In the genomic region with DNA sequence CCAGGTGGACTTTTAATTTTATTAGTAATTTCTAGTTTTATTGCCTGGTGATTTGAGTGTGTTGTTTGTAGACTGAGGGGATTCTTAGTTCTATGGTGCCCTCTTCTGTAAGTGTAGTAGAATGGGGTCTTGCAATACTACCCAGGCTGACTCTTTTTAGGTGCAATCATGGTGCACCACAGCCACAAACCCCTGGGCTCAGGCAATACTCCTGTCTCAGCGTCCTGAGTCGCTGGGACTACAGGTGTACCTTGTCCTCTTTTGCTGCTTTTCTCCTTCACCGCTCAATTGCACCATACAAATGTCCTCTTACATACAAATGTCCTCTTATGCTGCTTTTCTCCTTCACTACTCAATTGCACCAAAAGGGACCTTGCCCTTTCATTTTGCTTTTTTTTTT, we compare ENCODE assay signal across 11 cellular contexts. TPM values are rescaled to one million over a fixed set of nuclear protein-coding genes. Genes with fewer than 3 reads are reported as not detected.
A peak's percentile ranks its signal among the peaks of the same experiment; 100 is the strongest.
DNase-seq lines count a peak whose midpoint lies in the region; ATAC-seq lines count a peak whose summit lies in the region.
"Had no signal": no experiment of that assay in that cellular context is flagged by ENCODE, and none has a peak within 500 bp of the region (broad histone marks: within the 10 kb centered on the region; RNA-seq: fewer than 3 reads in every experiment).

No MANE protein-coding gene starts in this region.

- H3K27me3 Mint-ChIP-seq in activated T-cell treated with anti-CD3 and anti-CD28 coated beads, Interleukin-2, amount 50 U/mL, for 4 hours (ENCODE audit: low read depth): no peaks in the 10 kb centered on the region
- H3K27me3 Mint-ChIP-seq in activated naive CD8-positive, alpha-beta T cell treated with anti-CD3 and anti-CD28 coated beads for 36 hours: no peaks in the 10 kb centered on the region
- H3K27me3 Mint-ChIP-seq: stimulated activated naive B cell treated with anti-CD40 and anti-IgM and Interleukin-4, amounts not matched to agents 10 μg/mL and 1 μg/mL and 100 μg/mL, for 72 hours had no signal

- no peaks in the 10 kb centered on the region for H3K4me1 Mint-ChIP-seq in activated T-cell treated with anti-CD3 and anti-CD28 coated beads, Interleukin-2, amount 50 U/mL, for 4 hours (ENCODE audit: low read depth)
- H3K4me1 Mint-ChIP-seq in activated naive CD8-positive, alpha-beta T cell treated with anti-CD3 and anti-CD28 coated beads for 36 hours: no peaks in the 10 kb centered on the region
- H3K4me1 Mint-ChIP-seq: stimulated activated naive B cell treated with anti-CD40 and anti-IgM and Interleukin-4, amounts not matched to agents 10 μg/mL and 1 μg/mL and 100 μg/mL, for 72 hours had no signal

- no peak overlapping the region for H3K27ac Mint-ChIP-seq in activated naive CD8-positive, alpha-beta T cell treated with anti-CD3 and anti-CD28 coated beads for 36 hours
- H3K27ac Mint-ChIP-seq: stimulated activated naive B cell treated with anti-CD40 and anti-IgM and Interleukin-4, amounts not matched to agents 10 μg/mL and 1 μg/mL and 100 μg/mL, for 72 hours had no signal

- DNase-seq in DMS79 (lab: John Stamatoyannopoulos, UW) (peak; percentile 1), LHCN-M2 (ENCODE audit: low read depth) (peak; percentile 15), amniotic epithelial cell (ENCODE audit: low read depth) (peak; percentile 55), left lobe of liver (ENCODE audit: low spot score) (no peak), hypothalamus (lab: John Stamatoyannopoulos, UW) (no peak)
- DNase-seq in activated T-cell treated with anti-CD3 and anti-CD28 coated beads, Interleukin-2, amount 50 U/mL, for 4 hours: no peak
- DNase-seq in activated CD8-positive, alpha-beta memory T cell treated with anti-CD3 and anti-CD28 coated beads, Interleukin-2, amount 50 U/mL, for 48 hours: no peak
- DNase-seq in activated naive CD8-positive, alpha-beta T cell treated with anti-CD3 and anti-CD28 coated beads for 36 hours: no peak
- DNase-seq: activated T-cell treated with anti-CD3 and anti-CD28 coated beads, Interleukin-2, amount 50 U/mL, for 48 hours; gastrocnemius medialis; stimulated activated naive B cell treated with anti-CD40 and anti-IgM and Interleukin-4, amounts not matched to agents 10 μg/mL and 1 μg/mL and 100 μg/mL, for 72 hours had no signal

- H3K9me3 Mint-ChIP-seq in activated T-cell treated with anti-CD3 and anti-CD28 coated beads, Interleukin-2, amount 50 U/mL, for 4 hours: no peaks in the 10 kb centered on the region
- no peaks in the 10 kb centered on the region for H3K9me3 Mint-ChIP-seq in activated naive CD8-positive, alpha-beta T cell treated with anti-CD3 and anti-CD28 coated beads for 36 hours
- H3K9me3 Mint-ChIP-seq: stimulated activated naive B cell treated with anti-CD40 and anti-IgM and Interleukin-4, amounts not matched to agents 10 μg/mL and 1 μg/mL and 100 μg/mL, for 72 hours had no signal

- no peak overlapping the region for H3K4me3 Mint-ChIP-seq in activated T-cell treated with anti-CD3 and anti-CD28 coated beads, Interleukin-2, amount 50 U/mL, for 4 hours
- H3K4me3 Mint-ChIP-seq in activated naive CD8-positive, alpha-beta T cell treated with anti-CD3 and anti-CD28 coated beads for 36 hours: no peak overlapping the region
- H3K4me3 Mint-ChIP-seq: stimulated activated naive B cell treated with anti-CD40 and anti-IgM and Interleukin-4, amounts not matched to agents 10 μg/mL and 1 μg/mL and 100 μg/mL, for 72 hours had no signal

- peak; percentile 88 for ATAC-seq in left lobe of liver
- ATAC-seq in activated T-cell treated with anti-CD3 and anti-CD28 coated beads, Interleukin-2, amount 50 U/mL, for 4 hours: no peak
- ATAC-seq: gastrocnemius medialis; stimulated activated naive B cell treated with anti-CD40 and anti-IgM and Interleukin-4, amounts not matched to agents 10 μg/mL and 1 μg/mL and 100 μg/mL, for 72 hours had no signal

- H3K36me3 Mint-ChIP-seq in activated T-cell treated with anti-CD3 and anti-CD28 coated beads, Interleukin-2, amount 50 U/mL, for 4 hours (ENCODE audit: insufficient read depth): no peaks in the 10 kb centered on the region
- H3K36me3 Mint-ChIP-seq in activated naive CD8-positive, alpha-beta T cell treated with anti-CD3 and anti-CD28 coated beads for 36 hours: no peaks in the 10 kb centered on the region

RNA-seq across cellular contexts. Expression of a gene that starts 43.1 kb away (rescaled TPM):
- total RNA-seq in LHCN-M2 (2014; rRNA removed): 125 and 128 TPM in 2 replicates
- 88.3 TPM for polyA plus RNA-seq in LHCN-M2 (2012)
- total RNA-seq in left lobe of liver: 796 TPM
- 10 to 100 TPM; 47.6 to 67.8 (median 52.2) TPM for total RNA-seq in activated T-cell treated with anti-CD3 and anti-CD28 coated beads, Interleukin-2, amount 50 U/mL, for 4 hours
- 10 to 100 TPM; 63.9 to 66.2 TPM for total RNA-seq in activated naive CD8-positive, alpha-beta T cell treated with anti-CD3 and anti-CD28 coated beads for 36 hours

RNA-seq across cellular contexts. Expression of a gene that starts 48.6 kb away (rescaled TPM):
- total RNA-seq in LHCN-M2 (2014; rRNA removed) (0.06 and 0.38 TPM in 2 replicates), left lobe of liver (966 TPM)
- polyA plus RNA-seq in LHCN-M2 (2012): 1.0 TPM
- 10 to 100 TPM; 25.4 to 27.2 (median 25.9) TPM for total RNA-seq in activated T-cell treated with anti-CD3 and anti-CD28 coated beads, Interleukin-2, amount 50 U/mL, for 4 hours
- total RNA-seq in activated naive CD8-positive, alpha-beta T cell treated with anti-CD3 and anti-CD28 coated beads for 36 hours: 10 to 100 TPM; 28.5 to 29.1 TPM

Comparison
In these comparisons a context has a peak if more than half of its experiments do, and no peak if none do; other contexts are left out.
1. DNase-seq: peak in DMS79 (single experiment), LHCN-M2 (single experiment) and amniotic epithelial cell (single experiment); none in left lobe of liver (single experiment), activated T-cell treated with anti-CD3 and anti-CD28 coated beads, Interleukin-2, amount 50 U/mL, for 4 hours (single experiment), activated CD8-positive, alpha-beta memory T cell treated with anti-CD3 and anti-CD28 coated beads, Interleukin-2, amount 50 U/mL, for 48 hours (single experiment), activated naive CD8-positive, alpha-beta T cell treated with anti-CD3 and anti-CD28 coated beads for 36 hours (single experiment) and hypothalamus (0 of 51).
2. RNA of a gene that starts 48.6 kb away (total RNA-seq): 966 TPM in left lobe of liver (single experiment); 28.5 to 29.1 TPM in activated naive CD8-positive, alpha-beta T cell treated with anti-CD3 and anti-CD28 coated beads for 36 hours, 25.4 to 27.2 TPM in activated T-cell treated with anti-CD3 and anti-CD28 coated beads, Interleukin-2, amount 50 U/mL, for 4 hours and 0.06 to 0.38 TPM in LHCN-M2; every median in the first group is over 10 times any median in the second.